In the genomic region with DNA sequence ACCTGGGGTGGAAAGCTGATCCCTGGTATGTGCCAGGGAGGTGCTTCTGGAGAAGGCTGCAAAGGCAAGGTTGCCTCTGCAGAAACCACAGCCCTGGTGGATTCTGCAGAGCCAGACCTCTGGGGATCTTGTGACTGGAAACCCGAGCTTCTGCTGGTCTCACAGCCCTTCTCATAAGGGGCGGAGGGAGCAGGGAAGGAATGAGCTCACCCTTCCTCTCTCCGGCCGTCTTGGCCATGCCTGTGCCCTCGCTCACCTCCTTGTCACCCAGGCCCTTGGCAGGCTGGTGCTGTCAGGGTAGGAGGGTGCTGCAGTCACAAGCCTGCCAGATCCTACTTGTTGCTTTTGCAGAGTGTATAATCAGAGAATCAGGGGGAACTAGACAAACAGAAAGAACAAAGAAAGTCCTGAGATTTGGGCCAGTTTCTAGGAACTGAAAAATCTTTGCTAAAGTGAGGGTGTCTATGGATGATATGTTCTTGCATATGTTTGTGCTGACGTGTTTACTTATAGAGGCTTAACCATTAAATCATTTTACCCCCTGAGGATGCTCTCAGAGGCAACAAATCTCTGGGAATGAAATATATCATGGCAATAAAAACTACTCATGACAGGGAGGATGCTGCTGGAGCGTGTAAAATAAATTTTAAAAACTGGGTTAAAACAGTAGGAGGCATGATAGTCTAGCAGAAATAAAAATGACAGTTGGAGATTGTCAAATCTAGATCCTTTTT, we compare ENCODE assay signal across 8 cellular contexts.
A peak's percentile ranks its signal among the peaks of the same experiment; 100 is the strongest.
DNase-seq lines count a peak whose midpoint lies in the region; ATAC-seq and TF ChIP-seq lines count a peak whose summit lies in the region.

No MANE protein-coding gene starts in this region.

- intact Hi-C loops in PC-9 (cut with micrococcal nuclease; ENCODE audit: unreplicated experiment): loop anchor here (10.0 kb wide), 1 partner anchor 236 kb away; no protein-coding TSS in a partner anchor

- H2AFZ ChIP-seq in PC-9: 0 out of 2 replicates have a peak overlapping the region, but pooled peaks have one; percentile 12

- no peaks in the 10 kb centered on the region for H3F3A ChIP-seq in PC-9 (ENCODE audit: insufficient read depth, low read depth)

- no peaks in the 10 kb centered on the region for H3K36me3 ChIP-seq in PC-9 (ENCODE audit: low read depth)

- H3K4me2 ChIP-seq in PC-9: no peak overlapping the region

- H3K27ac ChIP-seq in PC-9: no peak overlapping the region

- POLR2A ChIA-PET in PC-9 (lab: Charles Lee; ENCODE audit: unreplicated experiment): interaction anchor here (0.5 to 0.8 kb wide), 4 partner anchors 33 to 903 kb away, joined by 3 to 11 read pairs (median 6); no protein-coding TSS in a partner anchor

- H3K27me3 ChIP-seq in PC-9 (ENCODE audit: insufficient read depth, low read depth): no peaks in the 10 kb centered on the region

- ATAC-seq in activated naive CD4-positive, alpha-beta T cell treated with anti-CD3 and anti-CD28 coated beads, Interleukin-2, amount 50 U/mL, for 72 hours: no peak
- no peak for ATAC-seq in activated CD4-positive, CD25-positive, alpha-beta regulatory T cell treated with anti-CD3 and anti-CD28 coated beads, Interleukin-2, amount 50 U/mL, for 24 hours
- no peak for ATAC-seq in esophagus mucosa

- H3K4me3 ChIP-seq in PC-9: no peak overlapping the region
- peak overlapping the region in 1 of 2 donors; percentile 28 for H3K4me3 ChIP-seq in foreskin fibroblast (ENCODE audit: low read depth in 1 of 2, low read length in 2 of 2)

- H4K20me1 ChIP-seq in PC-9 (ENCODE audit: insufficient read depth): no peaks in the 10 kb centered on the region

- H3K36me3 Mint-ChIP-seq in activated naive CD4-positive, alpha-beta T cell treated with anti-CD3 and anti-CD28 coated beads, Interleukin-2, amount 50 U/mL, for 72 hours: no peaks in the 10 kb centered on the region

- H3K27ac Mint-ChIP-seq in activated naive CD4-positive, alpha-beta T cell treated with anti-CD3 and anti-CD28 coated beads, Interleukin-2, amount 50 U/mL, for 72 hours: no peak overlapping the region

- peaks cover 0 to 10% of the 10 kb centered on the region in 2 donors for H3K9me3 Mint-ChIP-seq in activated naive CD4-positive, alpha-beta T cell treated with anti-CD3 and anti-CD28 coated beads, Interleukin-2, amount 50 U/mL, for 72 hours

- H3K9me2 ChIP-seq in PC-9 (ENCODE audit: insufficient read depth): no peaks in the 10 kb centered on the region

- H3K4me1 ChIP-seq in PC-9 (replicated peaks; ENCODE audit: insufficient read depth): no peaks in the 10 kb centered on the region

- BruUV-seq in PC-9 (replicated peaks; lab: Mats Ljungman, UMichigan): no TSS peak

- H3K9me3 ChIP-seq in PC-9 (ENCODE audit: insufficient read depth, low read depth): no peaks in the 10 kb centered on the region

- peak; percentile 35 for DNase-seq in GM03348 (ENCODE audit: low spot score)
- peak in 1 of 2 experiments; percentile 68 for DNase-seq in PC-9
- peak; percentile 34 to 76 for DNase-seq in foreskin fibroblast
- peak; percentile 66 for DNase-seq in renal cortical epithelial cell (ENCODE audit: low read depth)
- no peak for DNase-seq in KBM-7
- no peak for DNase-seq in activated naive CD4-positive, alpha-beta T cell treated with anti-CD3 and anti-CD28 coated beads, Interleukin-2, amount 50 U/mL, for 72 hours (ENCODE audit: low spot score in 2 of 2)

- in situ Hi-C loops in KBM-7 (cut with MboI; ENCODE audit: low pct_unique_long_range_greater_than_20kb, low sequenced_read_pairs): no loop called here

- H3K79me2 ChIP-seq in PC-9 (ENCODE audit: low read depth): no peaks in the 10 kb centered on the region

- no peak for TF ChIP-seq CTCF in PC-9 (conservative IDR thresholded peaks at IDR 0.05)
- TF ChIP-seq CTCF in foreskin fibroblast (IDR thresholded peaks at IDR 0.05; ENCODE audit: low read depth, low read length): no peak

- CTCF ChIA-PET in PC-9 (lab: Charles Lee): no interaction called here

Comparison
In these comparisons a context has a peak if more than half of its experiments do, and no peak if none do; other contexts are left out.
1. DNase-seq: peak in GM03348 (single experiment), foreskin fibroblast (2 of 2) and renal cortical epithelial cell (single experiment); none in KBM-7 (single experiment) and activated naive CD4-positive, alpha-beta T cell treated with anti-CD3 and anti-CD28 coated beads, Interleukin-2, amount 50 U/mL, for 72 hours (0 of 2).